In the genomic region with DNA sequence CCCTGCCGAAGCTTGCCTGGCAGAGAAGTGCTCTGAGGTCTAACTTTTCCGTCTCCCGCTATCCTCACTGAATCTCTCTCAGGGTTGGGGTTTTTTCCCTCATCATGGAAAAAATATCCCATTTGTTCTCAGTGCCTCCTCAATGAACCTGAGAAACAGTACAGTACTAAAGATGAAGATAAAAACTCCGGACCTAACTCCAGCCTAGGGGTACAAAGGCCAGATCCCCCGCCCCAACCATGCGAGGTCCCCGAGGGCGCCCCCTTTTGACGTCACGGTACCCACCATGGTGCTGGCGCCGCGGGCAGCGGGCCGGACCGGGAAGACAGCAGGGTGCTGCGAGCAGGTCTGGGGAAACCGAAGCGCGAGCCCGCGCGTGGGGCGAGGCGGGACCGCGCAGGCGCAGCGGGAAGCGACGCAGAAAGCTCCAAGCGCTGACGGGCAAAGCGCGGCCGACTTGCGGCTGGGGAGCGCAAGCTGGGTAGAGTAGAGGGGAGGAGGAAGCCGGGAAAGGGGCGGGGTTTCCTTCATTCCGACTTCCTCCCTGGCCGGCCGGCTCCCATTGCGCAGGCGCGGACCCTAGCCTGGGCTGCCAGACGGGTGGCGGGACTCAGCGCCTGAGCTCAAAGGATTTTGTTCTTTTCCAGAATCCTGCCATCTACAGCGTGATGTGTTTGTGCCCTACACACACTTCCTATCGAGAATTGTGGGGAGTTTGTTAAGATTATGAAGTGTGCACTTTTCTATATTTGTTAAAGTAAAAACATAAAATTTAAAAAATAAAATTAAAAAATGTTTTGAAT, we compare ENCODE assay signal across 8 cellular contexts. TPM values are rescaled to one million over a fixed set of nuclear protein-coding genes. Genes with fewer than 3 reads are reported as not detected.
DNase-seq lines count a peak whose midpoint lies in the region; ATAC-seq and TF ChIP-seq lines count a peak whose summit lies in the region.

A gene (minus strand): TSS at position 497 of the 803 bp plus-strand sequence. CDS start 209 bp downstream, at position 288.

- TF ChIP-seq CTCF in right atrium auricular region (IDR thresholded peaks at IDR 0.05), result peak in 1 of 2 donors; percentile 47
- peak in 1 of 3 experiments; percentile 22 for TF ChIP-seq CTCF in vagina (IDR thresholded peaks at IDR 0.05)

- ATAC-seq in HG02885 (IDR thresholded peaks at IDR 0.05; ENCODE audit: poor library complexity, unreplicated experiment), result peak; percentile 91

- DNase-seq in NCI-H1694 treated with DMSO at 0.1 percent for 48 hours (lab: John Stamatoyannopoulos, UW), result peak; percentile 87
- peak; percentile 73 to 98 (median 96) for DNase-seq in anterior cingulate cortex (lab: John Stamatoyannopoulos, UW)
- peak; percentile 98 for DNase-seq in right atrium auricular region (ENCODE audit: low spot score)
- DNase-seq in putamen (ENCODE audit: low spot score), result peak; percentile 98
- peak in 1 of 2 donors; percentile 98 for DNase-seq in vagina (ENCODE audit: extremely low spot score in 2 of 2)

- H3K36me3 ChIP-seq in right atrium auricular region, result peaks cover 8% of the 10 kb centered on the region
- peaks cover 0 to 10% of the 10 kb centered on the region in 2 donors for H3K36me3 ChIP-seq in vagina

- H3K4me1 ChIP-seq in right atrium auricular region (peaks cover 0 to 17% of the 10 kb centered on the region in 2 donors), vagina (peaks cover 20% of the 10 kb centered on the region)

- intact Hi-C loops in T-helper 2 cell treated with Interferon-gamma antibody and Interleukin-4, amounts not matched to agents 100 ng/mL and 5 ng/mL, for 36 hours (cut with micrococcal nuclease), result loop anchor here (1.0 kb wide), 2 partner anchors 11 to 21 kb away; a partner anchor contains a TSS
- intact Hi-C loops in vagina (cut with DNase I), result no loop called here

- H3K9me3 ChIP-seq in right atrium auricular region (no peaks in the 10 kb centered on the region), vagina (no peaks in the 10 kb centered on the region)

- TF ChIP-seq POLR2A in GM15510 (IDR thresholded peaks at IDR 0.05; ENCODE audit: borderline replicate concordance, extremely low read depth, insufficient read length) (peak; percentile 93), vagina (IDR thresholded peaks at IDR 0.05) (peak; percentile 80 to 81)

- H3K4me3 ChIP-seq in right atrium auricular region (peak within 1 kb of the TSS; percentile 46 to 62), vagina (peak within 1 kb of the TSS; percentile 56)

- H3K27ac ChIP-seq in right atrium auricular region (peak within 1 kb of the TSS; percentile 90 to 93), vagina (peak within 1 kb of the TSS; percentile 95)

- no peaks in the 10 kb centered on the region for H3K27me3 ChIP-seq in right atrium auricular region
- no peaks in the 10 kb centered on the region for H3K27me3 ChIP-seq in vagina

RNA-seq across cellular contexts. Expression of the gene that starts here (rescaled TPM):
- total RNA-seq in T-helper 2 cell treated with Interferon-gamma antibody and Interleukin-4, amounts not matched to agents 100 ng/mL and 5 ng/mL, for 36 hours, result 101 and 104 TPM in 2 replicates
- total RNA-seq in right atrium auricular region, result 10 to 100 TPM; 28.8 to 32.0 TPM
- 51.6 TPM for total RNA-seq in vagina
